ENCODE assay signal across 24 cellular contexts in the genomic region with DNA sequence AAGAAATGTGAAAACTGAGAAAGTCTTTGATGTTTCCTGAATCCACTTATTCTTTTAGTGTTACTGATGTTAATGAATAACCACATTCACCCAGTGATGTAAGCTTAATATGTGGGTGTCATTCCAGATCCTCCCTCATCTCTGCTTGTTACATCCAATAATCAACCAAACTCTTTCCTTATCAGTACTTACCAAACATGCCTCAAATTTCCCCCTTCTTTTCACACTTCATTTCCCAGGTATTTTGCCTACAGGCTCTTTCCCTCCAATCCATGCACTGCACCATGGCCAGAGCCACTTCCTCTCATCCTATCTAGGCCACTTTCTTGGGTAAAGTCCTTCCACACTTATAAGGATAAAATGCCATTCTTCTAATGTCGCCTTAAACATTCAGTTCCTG.
"Had no signal": no experiment of that assay in that cellular context is flagged by ENCODE, and none has a peak within 500 bp of the region (broad histone marks: within the 10 kb centered on the region; RNA-seq: fewer than 3 reads in every experiment).

No MANE protein-coding gene starts in this region.

- H3K36me3 ChIP-seq: left lung, ovary, right atrium auricular region, right lobe of liver, tibial nerve, upper lobe of left lung, vagina had no signal

- H3K79me2 ChIP-seq: hepatocyte had no signal

- H3K27me3 ChIP-seq: hepatocyte, ovary, right atrium auricular region, right lobe of liver, tibial nerve, upper lobe of left lung, vagina had no signal

- H3K4me1 ChIP-seq: left lung, right atrium auricular region, right lobe of liver, tibial nerve, upper lobe of left lung, vagina had no signal

- H3K4me2 ChIP-seq: hepatocyte, smooth muscle cell had no signal

- H3K4me3 ChIP-seq: hepatocyte, left lung, lung, mucosa of descending colon, ovary, right atrium auricular region, right lobe of liver, smooth muscle cell, tibial nerve, upper lobe of left lung, vagina had no signal

- ATAC-seq: left cardiac atrium; left lung; mucosa of descending colon; naive thymus-derived CD4-positive, alpha-beta T cell; natural killer cell treated with Interleukin-12 subunit alpha and Interleukin-12 subunit beta and Interleukin-15 and Interleukin-18, amount 100 ng/mL, for 72 hours; right lobe of liver; stimulated activated memory B cell treated with anti-CD40 and anti-IgM and Interleukin-4, amounts not matched to agents 10 μg/mL and 1 μg/mL and 100 μg/mL, for 72 hours; stimulated activated naive CD8-positive, alpha-beta T cell treated with anti-CD3 and anti-CD28 coated beads, Interleukin-15, amount 100 ng/mL, for 72 hours had no signal

- H2AFZ ChIP-seq: hepatocyte had no signal

- DNase-seq: islet precursor cell; left cardiac atrium; left lung; midbrain; mucosa of descending colon; naive thymus-derived CD4-positive, alpha-beta T cell; ovary; right lobe of liver; stimulated activated CD4-positive, alpha-beta T cell treated with anti-CD3 and anti-CD28 coated beads, Interleukin-1b, Interleukin-23, amount 100 ng/mL, for 48 hours; stimulated activated CD4-positive, alpha-beta T cell treated with anti-CD3 and anti-CD28 coated beads, Interleukin-2, amount 100 ng/mL, for 48 hours; stimulated activated CD4-positive, alpha-beta T cell treated with anti-CD3 and anti-CD28 coated beads, Interleukin-4, amount 100 ng/mL, for 4 hours; stimulated activated CD8-positive, alpha-beta memory T cell treated with anti-CD3 and anti-CD28 coated beads, Interleukin-4, amount 100 ng/mL, for 48 hours; stimulated activated naive CD4-positive, alpha-beta T cell treated with Interleukin-2 at 50 U/mL for 16 hours; stimulated activated naive CD8-positive, alpha-beta T cell treated with anti-CD3 and anti-CD28 coated beads, Interleukin-15, amount 100 ng/mL, for 72 hours; substantia nigra; upper lobe of left lung had no signal

- H3K27ac ChIP-seq: hepatocyte, left lung, ovary, right atrium auricular region, right lobe of liver, tibial nerve, upper lobe of left lung, vagina had no signal

- H3K9me3 ChIP-seq: left lung, mucosa of descending colon, ovary, right atrium auricular region, right lobe of liver, upper lobe of left lung, vagina had no signal
